ENCODE assay signal across 15 cellular contexts in the genomic region with DNA sequence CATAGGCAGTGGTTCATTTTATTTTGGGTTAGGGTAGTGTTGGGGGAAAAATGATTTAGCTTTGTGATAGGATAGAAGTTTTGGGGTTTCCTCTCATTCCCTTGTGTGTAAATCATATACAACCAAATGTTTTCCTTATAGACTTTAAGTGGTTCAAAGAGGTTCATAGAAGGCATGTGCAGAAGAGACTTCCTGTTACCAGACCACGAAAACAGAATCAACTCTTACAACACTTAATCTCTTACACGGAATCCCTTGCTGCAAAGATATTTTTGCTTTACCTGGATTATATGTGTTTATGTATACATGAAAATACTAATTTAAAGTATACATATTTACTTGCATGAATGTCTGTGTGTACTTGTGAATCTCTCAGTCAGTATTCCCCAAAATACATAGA.
"Had no signal": no experiment of that assay in that cellular context is flagged by ENCODE, and none has a peak within 500 bp of the region (broad histone marks: within the 10 kb centered on the region; RNA-seq: fewer than 3 reads in every experiment).

No MANE protein-coding gene starts in this region.

- ATAC-seq: activated CD4-positive, CD25-positive, alpha-beta regulatory T cell treated with anti-CD3 and anti-CD28 coated beads, Interleukin-2, amount 50 U/mL, for 24 hours; effector memory CD8-positive, alpha-beta T cell; stimulated activated naive CD8-positive, alpha-beta T cell treated with anti-CD3 and anti-CD28 coated beads, Interleukin-15, Interleukin-2, amounts not matched to agents 100 U/mL and 50 U/mL, for 24 hours; upper lobe of right lung had no signal

- H3K27me3 ChIP-seq: ovary, upper lobe of right lung had no signal

- H3K36me3 Mint-ChIP-seq: activated naive CD4-positive, alpha-beta T cell treated with anti-CD3 and anti-CD28 coated beads, Interleukin-2, amount 50 U/mL, for 24 hours had no signal

- H3K27me3 Mint-ChIP-seq: effector memory CD8-positive, alpha-beta T cell; memory B cell had no signal

- H3K36me3 ChIP-seq: brain microvascular endothelial cell, left ventricle myocardium inferior, ovary, upper lobe of right lung had no signal

- DNase-seq: amygdala; brain microvascular endothelial cell; cerebellar nuclear complex; effector memory CD8-positive, alpha-beta T cell; kidney; left ventricle myocardium inferior; ovary; stimulated activated CD4-positive, alpha-beta T cell treated with anti-CD3 and anti-CD28 coated beads, Interleukin-2, amount 100 ng/mL, for 48 hours; stimulated activated naive CD8-positive, alpha-beta T cell treated with anti-CD3 and anti-CD28 coated beads, Interleukin-15, Interleukin-2, amounts not matched to agents 100 U/mL and 50 U/mL, for 24 hours; upper lobe of right lung had no signal

- H3K27ac Mint-ChIP-seq: activated naive CD4-positive, alpha-beta T cell treated with anti-CD3 and anti-CD28 coated beads, Interleukin-2, amount 50 U/mL, for 24 hours; activated T-helper 2 cell treated with anti-CD3 and anti-CD28 coated beads, Interferon-gamma antibody, Interleukin-2, Interleukin-4, amounts not matched to agents 10 μg/mL and 5 μg/mL and 100 μg/mL, durations not matched to agents 14 hours and 24 hours and 36 hours; dendritic cell treated with granulocyte-macrophage colony-stimulating factor and Interleukin-4, amounts not matched to agents 40 ng/mL and 50 ng/mL, for 4 days; effector memory CD8-positive, alpha-beta T cell; memory B cell had no signal

- H3K4me3 ChIP-seq: left ventricle myocardium inferior, ovary, upper lobe of right lung had no signal

- H3K9me3 ChIP-seq: left ventricle myocardium inferior, ovary, upper lobe of right lung had no signal

- H3K27ac ChIP-seq: brain microvascular endothelial cell, left ventricle myocardium inferior, ovary, upper lobe of right lung had no signal

- H3K9me3 Mint-ChIP-seq: activated naive CD4-positive, alpha-beta T cell treated with anti-CD3 and anti-CD28 coated beads, Interleukin-2, amount 50 U/mL, for 24 hours; activated T-helper 2 cell treated with anti-CD3 and anti-CD28 coated beads, Interferon-gamma antibody, Interleukin-2, Interleukin-4, amounts not matched to agents 10 μg/mL and 5 μg/mL and 100 μg/mL, durations not matched to agents 14 hours and 24 hours and 36 hours; dendritic cell treated with granulocyte-macrophage colony-stimulating factor and Interleukin-4, amounts not matched to agents 40 ng/mL and 50 ng/mL, for 4 days; effector memory CD8-positive, alpha-beta T cell; memory B cell had no signal

- H3K4me3 Mint-ChIP-seq: activated naive CD4-positive, alpha-beta T cell treated with anti-CD3 and anti-CD28 coated beads, Interleukin-2, amount 50 U/mL, for 24 hours; dendritic cell treated with granulocyte-macrophage colony-stimulating factor and Interleukin-4, amounts not matched to agents 40 ng/mL and 50 ng/mL, for 4 days; effector memory CD8-positive, alpha-beta T cell; memory B cell had no signal
